Comparison of ENCODE assay signal across 17 cellular contexts in the genomic region with DNA sequence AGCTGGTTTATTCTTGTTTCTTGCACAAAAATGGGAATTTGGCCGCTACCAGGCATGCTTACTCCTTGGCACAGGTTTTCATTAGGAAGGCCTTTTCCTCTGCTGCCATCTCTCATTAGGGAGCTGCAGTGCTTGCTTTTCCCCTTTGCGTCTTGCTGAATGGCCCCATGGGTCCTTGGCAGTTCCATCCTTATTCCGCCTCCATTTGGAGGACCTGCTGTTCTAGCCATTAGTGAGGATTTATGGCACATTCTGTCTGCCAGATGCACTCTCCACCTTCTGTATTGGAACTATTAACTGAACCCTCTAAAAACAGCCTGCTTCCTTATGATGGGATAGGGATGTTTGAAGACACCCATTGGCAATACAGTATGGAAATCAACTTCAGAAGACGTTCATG.
"Had no signal": no experiment of that assay in that cellular context is flagged by ENCODE, and none has a peak within 500 bp of the region (broad histone marks: within the 10 kb centered on the region; RNA-seq: fewer than 3 reads in every experiment).

No MANE protein-coding gene starts in this region.

- H3K27ac ChIP-seq: skin epidermis, upper lobe of right lung had no signal

- H3K9me3 ChIP-seq: left ventricle myocardium inferior, upper lobe of right lung had no signal

- H3K4me1 Mint-ChIP-seq: activated CD4-positive, alpha-beta T cell treated with anti-CD3 and anti-CD28 coated beads for 36 hours; activated CD8-positive, alpha-beta memory T cell treated with anti-CD3 and anti-CD28 coated beads, Interleukin-2, amount 10 ng/mL, durations not matched to agents 7 days and 5 days; activated naive CD4-positive, alpha-beta T cell treated with anti-CD3 and anti-CD28 coated beads, Interleukin-2, amount 10 ng/mL, durations not matched to agents 7 days and 5 days had no signal

- H3K4me1 ChIP-seq: upper lobe of right lung had no signal

- H3K27ac Mint-ChIP-seq: activated CD4-positive, alpha-beta memory T cell treated with anti-CD3 and anti-CD28 coated beads for 36 hours; activated CD4-positive, alpha-beta T cell treated with anti-CD3 and anti-CD28 coated beads for 36 hours; activated CD8-positive, alpha-beta memory T cell treated with anti-CD3 and anti-CD28 coated beads, Interleukin-2, amount 10 ng/mL, durations not matched to agents 7 days and 5 days; activated naive CD4-positive, alpha-beta T cell treated with anti-CD3 and anti-CD28 coated beads, Interleukin-2, amount 10 ng/mL, durations not matched to agents 7 days and 5 days; activated T-helper 2 cell treated with anti-CD3 and anti-CD28 coated beads, Interferon-gamma antibody, Interleukin-2, Interleukin-4, amounts not matched to agents 10 μg/mL and 5 μg/mL and 100 μg/mL, durations not matched to agents 14 hours and 24 hours and 36 hours; natural killer cell had no signal

- H3K4me3 ChIP-seq: left ventricle myocardium inferior, skin epidermis, upper lobe of right lung had no signal

- H3K9me3 Mint-ChIP-seq: activated CD4-positive, alpha-beta memory T cell treated with anti-CD3 and anti-CD28 coated beads for 36 hours; activated naive CD4-positive, alpha-beta T cell treated with anti-CD3 and anti-CD28 coated beads, Interleukin-2, amount 10 ng/mL, durations not matched to agents 7 days and 5 days; activated T-helper 2 cell treated with anti-CD3 and anti-CD28 coated beads, Interferon-gamma antibody, Interleukin-2, Interleukin-4, amounts not matched to agents 10 μg/mL and 5 μg/mL and 100 μg/mL, durations not matched to agents 14 hours and 24 hours and 36 hours; natural killer cell had no signal

- DNase-seq: activated CD4-positive, alpha-beta memory T cell treated with anti-CD3 and anti-CD28 coated beads for 36 hours; activated CD4-positive, alpha-beta T cell treated with anti-CD3 and anti-CD28 coated beads for 36 hours; activated CD8-positive, alpha-beta memory T cell treated with anti-CD3 and anti-CD28 coated beads, Interleukin-2, amount 10 ng/mL, durations not matched to agents 7 days and 5 days; activated naive CD4-positive, alpha-beta T cell treated with anti-CD3 and anti-CD28 coated beads, Interleukin-2, amount 10 ng/mL, durations not matched to agents 7 days and 5 days; activated T-cell treated with anti-CD3 and anti-CD28 coated beads, Interleukin-2, amount 50 U/mL, for 1 hour; hippocampal formation; kidney; left ventricle myocardium inferior; mesenchymal stem cell; natural killer cell; nucleus accumbens; posterior cingulate gyrus; stimulated activated CD4-positive, alpha-beta T cell treated with anti-CD3 and anti-CD28 coated beads, Interleukin-4, amount 100 ng/mL, for 24 hours; stimulated activated naive CD8-positive, alpha-beta T cell treated with anti-CD3 and anti-CD28 coated beads, Interleukin-15, Interleukin-2, amounts not matched to agents 100 U/mL and 50 U/mL, for 24 hours; upper lobe of right lung had no signal

- H3K36me3 ChIP-seq: left ventricle myocardium inferior, upper lobe of right lung had no signal

- ATAC-seq: activated CD4-positive, alpha-beta T cell treated with anti-CD3 and anti-CD28 coated beads for 36 hours; activated CD8-positive, alpha-beta memory T cell treated with anti-CD3 and anti-CD28 coated beads, Interleukin-2, amount 10 ng/mL, durations not matched to agents 7 days and 5 days; natural killer cell; stimulated activated naive CD8-positive, alpha-beta T cell treated with anti-CD3 and anti-CD28 coated beads, Interleukin-15, Interleukin-2, amounts not matched to agents 100 U/mL and 50 U/mL, for 24 hours; upper lobe of right lung had no signal

- H3K27me3 Mint-ChIP-seq: activated CD4-positive, alpha-beta memory T cell treated with anti-CD3 and anti-CD28 coated beads for 36 hours; activated CD4-positive, alpha-beta T cell treated with anti-CD3 and anti-CD28 coated beads for 36 hours; activated CD8-positive, alpha-beta memory T cell treated with anti-CD3 and anti-CD28 coated beads, Interleukin-2, amount 10 ng/mL, durations not matched to agents 7 days and 5 days; activated naive CD4-positive, alpha-beta T cell treated with anti-CD3 and anti-CD28 coated beads, Interleukin-2, amount 10 ng/mL, durations not matched to agents 7 days and 5 days had no signal

- H3K4me3 Mint-ChIP-seq: activated CD4-positive, alpha-beta memory T cell treated with anti-CD3 and anti-CD28 coated beads for 36 hours; activated CD4-positive, alpha-beta T cell treated with anti-CD3 and anti-CD28 coated beads for 36 hours; activated CD8-positive, alpha-beta memory T cell treated with anti-CD3 and anti-CD28 coated beads, Interleukin-2, amount 10 ng/mL, durations not matched to agents 7 days and 5 days; activated naive CD4-positive, alpha-beta T cell treated with anti-CD3 and anti-CD28 coated beads, Interleukin-2, amount 10 ng/mL, durations not matched to agents 7 days and 5 days; natural killer cell had no signal

- H3K27me3 ChIP-seq: upper lobe of right lung had no signal
